In the genomic region with DNA sequence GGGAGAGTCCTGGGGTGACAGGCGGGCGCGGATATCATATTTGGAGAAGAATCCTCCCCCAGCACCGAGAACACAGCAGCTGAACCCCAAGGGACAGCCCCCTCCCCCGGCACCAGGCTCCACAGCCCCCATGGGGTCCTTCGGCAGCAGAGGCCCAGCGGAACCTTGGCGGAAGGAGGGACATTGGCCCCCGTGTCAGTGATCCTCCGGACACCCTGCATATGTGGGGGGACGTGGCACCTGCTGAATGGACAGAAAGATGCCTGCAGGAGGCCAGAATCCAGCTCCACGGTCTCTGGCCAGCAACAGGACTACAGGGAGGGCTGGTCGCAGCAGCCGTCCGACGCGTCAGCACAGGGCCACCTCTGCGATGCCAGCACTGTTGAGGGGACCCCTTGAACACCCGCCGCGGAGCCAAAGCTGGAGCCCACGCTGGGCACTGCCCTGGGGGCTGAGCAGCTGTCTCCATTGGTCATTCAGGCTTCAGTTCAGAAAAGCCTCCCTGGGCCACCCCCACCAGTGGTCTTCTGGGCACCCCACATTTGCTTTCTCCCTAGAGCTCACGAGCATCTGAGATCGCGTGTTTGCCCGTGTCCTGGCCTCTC, we compare ENCODE assay signal across 15 cellular contexts.
A peak's percentile ranks its signal among the peaks of the same experiment; 100 is the strongest.
DNase-seq lines count a peak whose midpoint lies in the region; ATAC-seq and TF ChIP-seq lines count a peak whose summit lies in the region.
"Had no signal": no experiment of that assay in that cellular context is flagged by ENCODE, and none has a peak within 500 bp of the region (broad histone marks: within the 10 kb centered on the region; RNA-seq: fewer than 3 reads in every experiment).

No MANE protein-coding gene starts in this region.

- peak overlapping the region in 3 of 5 experiments; percentile 59 to 81 (median 80) for H3K27ac Mint-ChIP-seq in brain

- no peaks in the 10 kb centered on the region for H3K27me3 ChIP-seq in right cardiac atrium (ENCODE audit: control insufficient read depth, insufficient read depth)
- no peaks in the 10 kb centered on the region for H3K27me3 ChIP-seq in neuronal stem cell (ENCODE audit: control insufficient read depth in 3 of 3, insufficient read depth in 3 of 3, low read depth in 1 of 3, low read length in 3 of 3)

- H3K9ac ChIP-seq in neuronal stem cell (ENCODE audit: low read depth, low read length, poor library complexity) = no peak overlapping the region
- H3K9ac ChIP-seq: GM23248 had no signal

- H3K4me2 ChIP-seq in neuronal stem cell (ENCODE audit: insufficient read depth, low read length, poor library complexity, severe bottlenecking) = no peak overlapping the region

- H4K91ac ChIP-seq in neuronal stem cell (ENCODE audit: low read depth, low read length, poor library complexity) = no peak overlapping the region

- no peaks in the 10 kb centered on the region for H3K4me1 ChIP-seq in right cardiac atrium (ENCODE audit: control insufficient read depth, insufficient read depth, low read length)
- peaks cover 0 to 2% of the 10 kb centered on the region in 2 donors for H3K4me1 ChIP-seq in neuronal stem cell (ENCODE audit: control insufficient read depth in 2 of 2, insufficient read depth in 1 of 2, low read depth in 1 of 2, low read length in 2 of 2)

- no peak overlapping the region for H2BK15ac ChIP-seq in neuronal stem cell (ENCODE audit: low read length)

- no peaks in the 10 kb centered on the region for H3K9me3 Mint-ChIP-seq in brain
- H3K9me3 Mint-ChIP-seq: CD8-positive, alpha-beta T cell; H9 had no signal

- TF ChIP-seq CTCF in brain (conservative IDR thresholded peaks at IDR 0.05) = no peak

- H3K27ac ChIP-seq in right cardiac atrium (ENCODE audit: low read length) (no peak overlapping the region), neuronal stem cell (replicated peaks; ENCODE audit: low read length) (no peak overlapping the region)
- H3K27ac ChIP-seq: GM23248 had no signal

- peak overlapping the region; percentile 66 for H2BK5ac ChIP-seq in neuronal stem cell (ENCODE audit: low read length)

- H3K36me3 Mint-ChIP-seq in brain = no peaks in the 10 kb centered on the region

- peak overlapping the region; percentile 80 for H3K18ac ChIP-seq in neuronal stem cell (ENCODE audit: low read length)

- peak overlapping the region; percentile 20 for H3K23ac ChIP-seq in neuronal stem cell (ENCODE audit: low read depth, low read length, poor library complexity)

- peak in 2 of 3 donors; percentile 20 to 41 for DNase-seq in right cardiac atrium
- no peak for DNase-seq in left cardiac atrium
- no peak for DNase-seq in neuronal stem cell (ENCODE audit: low spot score)
- DNase-seq in posterior vena cava (ENCODE audit: low spot score) = no peak
- DNase-seq in NCI-H524 (lab: John Stamatoyannopoulos, UW) = no peak
- DNase-seq: C1 segment of cervical spinal cord, DMS 273 treated with DMSO at 0.1 percent for 48 hours, DMS79, EL, GDM1, GM23248, H9 had no signal

- no peak overlapping the region for H3K4me3 Mint-ChIP-seq in brain
- H3K4me3 Mint-ChIP-seq: CD8-positive, alpha-beta T cell; H9 had no signal

- ATAC-seq in right cardiac atrium (no peak), left cardiac atrium (no peak)
- ATAC-seq: CD8-positive, alpha-beta T cell; GM12878 had no signal

- peaks cover 25% of the 10 kb centered on the region for H3K4me1 Mint-ChIP-seq in brain

- H4K8ac ChIP-seq in neuronal stem cell (ENCODE audit: low read depth, low read length) = no peak overlapping the region

- H2BK12ac ChIP-seq in neuronal stem cell (ENCODE audit: low read length) = no peak overlapping the region

- WGBS in right cardiac atrium = 94% methylated on average over 26 of the region's 26 CpGs
- WGBS in neuronal stem cell (ENCODE audit: extremely low coverage in 2 of 2, insufficient read length in 2 of 2, insufficient replicate concordance in 1 of 2), 2 donors = no CpG with 5 or more reads among the region's 26 CpGs

- H3K79me1 ChIP-seq in neuronal stem cell (ENCODE audit: low read depth, low read length) = peaks cover 10% of the 10 kb centered on the region

- no peak overlapping the region for H3K4me3 ChIP-seq in right cardiac atrium (ENCODE audit: low read length)
- no peak overlapping the region for H3K4me3 ChIP-seq in neuronal stem cell (ENCODE audit: low read length in 2 of 2)
- H3K4me3 ChIP-seq: GM12878, GM23248 had no signal

- no peak overlapping the region for H2BK120ac ChIP-seq in neuronal stem cell (ENCODE audit: low read depth, low read length)

- H3K14ac ChIP-seq in neuronal stem cell (ENCODE audit: low read length) = peak overlapping the region; percentile 71

- H2AK5ac ChIP-seq in neuronal stem cell (ENCODE audit: low read depth, low read length) = no peak overlapping the region

- no peaks in the 10 kb centered on the region for H3K9me3 ChIP-seq in right cardiac atrium (ENCODE audit: control insufficient read depth, low read length)
- H3K9me3 ChIP-seq in neuronal stem cell (replicated peaks in 1 of 2; ENCODE audit: control insufficient read depth in 2 of 2, insufficient read depth in 1 of 2, low read depth in 1 of 2, low read length in 2 of 2) = no peaks in the 10 kb centered on the region

- H3K36me3 ChIP-seq in neuronal stem cell (replicated peaks in 1 of 2; ENCODE audit: control insufficient read depth in 2 of 2, insufficient read depth in 2 of 2, low read length in 2 of 2) = no peaks in the 10 kb centered on the region

- H3K4ac ChIP-seq in neuronal stem cell (ENCODE audit: low read length) = no peak overlapping the region

- H3K27me3 Mint-ChIP-seq in brain = no peaks in the 10 kb centered on the region

- no peak overlapping the region for H2AFZ ChIP-seq in neuronal stem cell (ENCODE audit: low read length)
- H2AFZ ChIP-seq: GM23248 had no signal

- intact Hi-C loops in right cardiac atrium (cut with DNase I) (no loop called here), left cardiac atrium (cut with DNase I) (no loop called here), posterior vena cava (cut with DNase I) (no loop called here)

Comparison
In these comparisons a context has a peak if more than half of its experiments do, and no peak if none do; other contexts are left out.
1. DNase-seq: peak in right cardiac atrium (2 of 3); none in left cardiac atrium (single experiment), neuronal stem cell (single experiment), posterior vena cava (single experiment) and NCI-H524 (0 of 2).